In the genomic region with DNA sequence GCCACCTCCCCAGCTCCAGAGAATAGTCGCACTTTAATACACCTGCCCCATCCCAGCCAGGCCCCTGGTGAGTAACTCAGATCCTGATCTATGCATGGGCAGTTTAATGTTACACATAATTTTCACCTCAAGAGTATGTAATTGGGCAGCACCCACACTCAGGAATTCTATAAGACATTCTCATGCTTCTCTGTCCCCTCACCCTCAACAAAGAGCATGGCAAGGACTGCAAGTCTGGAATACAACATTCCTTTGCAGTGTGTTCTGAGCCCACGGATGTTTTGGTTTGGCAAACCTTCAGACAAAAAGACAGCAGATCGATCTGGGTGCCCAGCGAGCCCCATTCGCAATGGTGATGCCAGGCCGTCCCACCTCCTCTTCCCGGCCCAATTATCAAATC, we compare ENCODE assay signal across 29 cellular contexts. TPM values are rescaled to one million over a fixed set of nuclear protein-coding genes. Genes with fewer than 3 reads are reported as not detected.
"Had no signal": no experiment of that assay in that cellular context is flagged by ENCODE, and none has a peak within 500 bp of the region (broad histone marks: within the 10 kb centered on the region; RNA-seq: fewer than 3 reads in every experiment).

No MANE protein-coding gene starts in this region.

- H3K4me3 Mint-ChIP-seq: effector memory CD8-positive, alpha-beta T cell; immature natural killer cell; naive thymus-derived CD8-positive, alpha-beta T cell; nephron progenitor cell; stimulated activated naive B cell treated with anti-CD40 and anti-IgM and Interleukin-4, amounts not matched to agents 10 μg/mL and 1 μg/mL and 100 μg/mL, for 72 hours; stimulated activated naive CD8-positive, alpha-beta T cell treated with anti-CD3 and anti-CD28 coated beads, Interleukin-15, amount 100 ng/mL, for 72 hours had no signal

- H3K4me3 ChIP-seq: esophagus squamous epithelium, left lung, ovary, psoas muscle, sigmoid colon, skin epidermis, thyroid gland had no signal

- H3K27me3 ChIP-seq: left lung, ovary, thyroid gland had no signal

- H3K4me1 Mint-ChIP-seq: stimulated activated naive CD8-positive, alpha-beta T cell treated with anti-CD3 and anti-CD28 coated beads, Interleukin-15, amount 100 ng/mL, for 72 hours had no signal

- DNase-seq: cortex of kidney; effector memory CD8-positive, alpha-beta T cell; erythroblast; esophagus squamous epithelium; hypothalamus; immature natural killer cell; left cardiac atrium; left lung; naive thymus-derived CD8-positive, alpha-beta T cell; nephron progenitor cell; nucleus accumbens; ovary; posterior cingulate gyrus; psoas muscle; right cardiac atrium; sigmoid colon; stimulated activated CD4-positive, alpha-beta T cell treated with anti-CD3 and anti-CD28 coated beads, Interleukin-15, amount 100 ng/mL, for 24 hours; stimulated activated CD4-positive, alpha-beta T cell treated with anti-CD3 and anti-CD28 coated beads, Interleukin-2, amount 100 ng/mL, for 48 hours; stimulated activated naive B cell treated with anti-CD40 and anti-IgM and Interleukin-4, amounts not matched to agents 10 μg/mL and 1 μg/mL and 100 μg/mL, for 72 hours; stimulated activated naive CD8-positive, alpha-beta T cell treated with anti-CD3 and anti-CD28 coated beads, Interleukin-15, amount 100 ng/mL, for 72 hours; thyroid gland; trophoblast cell had no signal

- H3K36me3 ChIP-seq: esophagus squamous epithelium, left lung, ovary, sigmoid colon, thyroid gland had no signal

- H3K27ac ChIP-seq: esophagus squamous epithelium, left lung, ovary, psoas muscle, sigmoid colon, skin epidermis, thyroid gland had no signal

- H3K9me3 ChIP-seq: esophagus squamous epithelium, left lung, ovary, psoas muscle, sigmoid colon, thyroid gland had no signal

- H3K4me1 ChIP-seq: esophagus squamous epithelium, left lung, psoas muscle, sigmoid colon, thyroid gland had no signal

- H3K36me3 Mint-ChIP-seq: stimulated activated naive B cell treated with anti-CD40 and anti-IgM and Interleukin-4, amounts not matched to agents 10 μg/mL and 1 μg/mL and 100 μg/mL, for 72 hours had no signal

- H3K27me3 Mint-ChIP-seq: effector memory CD8-positive, alpha-beta T cell had no signal

- H3K27ac Mint-ChIP-seq: effector memory CD8-positive, alpha-beta T cell; naive thymus-derived CD8-positive, alpha-beta T cell; nephron progenitor cell; stimulated activated naive B cell treated with anti-CD40 and anti-IgM and Interleukin-4, amounts not matched to agents 10 μg/mL and 1 μg/mL and 100 μg/mL, for 72 hours had no signal

- H3K9me3 Mint-ChIP-seq: effector memory CD8-positive, alpha-beta T cell; immature natural killer cell; naive thymus-derived CD8-positive, alpha-beta T cell; nephron progenitor cell; stimulated activated naive B cell treated with anti-CD40 and anti-IgM and Interleukin-4, amounts not matched to agents 10 μg/mL and 1 μg/mL and 100 μg/mL, for 72 hours; stimulated activated naive CD8-positive, alpha-beta T cell treated with anti-CD3 and anti-CD28 coated beads, Interleukin-15, amount 100 ng/mL, for 72 hours had no signal

- FAIRE-seq: endometrium, frontal cortex, keratinocyte had no signal

RNA-seq across cellular contexts. Expression of a gene that starts 4.9 kb away (rescaled TPM):
- total RNA-seq: dermis microvascular lymphatic vessel endothelial cell, lung microvascular endothelial cell, myocyte had no signal
- polyA plus RNA-seq: keratinocyte had no signal
